9 cellular contexts compared by ENCODE assay signal in genomic region chrX:24396236-24396929, GRCh38. TPM values are rescaled to one million over a fixed set of nuclear protein-coding genes. Genes with fewer than 3 reads are reported as not detected.
DNase-seq lines count a peak whose midpoint lies in the region; TF ChIP-seq lines count a peak whose summit lies in the region.
"Had no signal": no experiment of that assay in that cellular context is flagged by ENCODE, and none has a peak within 500 bp of the region (broad histone marks: within the 10 kb centered on the region; RNA-seq: fewer than 3 reads in every experiment).

No MANE protein-coding gene starts in this region.

- in situ Hi-C loops in transverse colon (cut with MboI; ENCODE audit: low pct_ligation_motif_present in 1 of 4, low pct_unique_long_range_greater_than_20kb in 1 of 4, low sequenced_read_pairs in 3 of 4), result loop anchor here in 2 of 4 donors (10.0 kb wide), 1 partner anchor 108 kb away; no protein-coding TSS in a partner anchor

- TF ChIP-seq POLR2A in transverse colon (IDR thresholded peaks at IDR 0.05), result no peak

- TF ChIP-seq EP300 in transverse colon (IDR thresholded peaks at IDR 0.05; ENCODE audit: low read depth), result no peak

- H3K36me3 ChIP-seq in left ventricle myocardium inferior (no peaks in the 10 kb centered on the region), transverse colon (no peaks in the 10 kb centered on the region)

- 51% methylated on average over 5 of the region's 5 CpGs; no CpG with 5 or more reads in 1 of the 2 donors for WGBS in transverse colon (ENCODE audit: low coverage in 1 of 2), 2 donors

- TF ChIP-seq CTCF in left ventricle myocardium inferior (IDR thresholded peaks at IDR 0.05; ENCODE audit: borderline replicate concordance) (no peak), transverse colon (IDR thresholded peaks at IDR 0.05) (no peak), Calu3 (IDR thresholded peaks at IDR 0.05; ENCODE audit: unreplicated experiment) (no peak)

- H3K27ac ChIP-seq in left ventricle myocardium inferior (replicated peaks) (peak overlapping the region; percentile 40), transverse colon (peak overlapping the region; percentile 38 to 64 (median 49))

- H3K36me3 Mint-ChIP-seq in Calu3 (ENCODE audit: insufficient read depth, unreplicated experiment), result no peaks in the 10 kb centered on the region

- peak; percentile 6 to 37 for DNase-seq in NOMO-1 (lab: John Stamatoyannopoulos, UW; ENCODE audit: unreplicated experiment in 2 of 2)
- DNase-seq in NOMO-1 treated with dmso at 0.1 percent for 144 hours (lab: John Stamatoyannopoulos, UW; ENCODE audit: unreplicated experiment), result no peak
- DNase-seq in SW480 (ENCODE audit: low spot score), result peak; percentile 57
- no peak for DNase-seq in left ventricle myocardium inferior
- DNase-seq in transverse colon, result no peak
- no peak for DNase-seq in NCI-H128 (lab: John Stamatoyannopoulos, UW; ENCODE audit: unreplicated experiment)
- no peak for DNase-seq in Calu3
- DNase-seq in NCI-H82 (lab: John Stamatoyannopoulos, UW), result no peak
- DNase-seq: activated naive CD4-positive, alpha-beta T cell had no signal

- H3K9me3 ChIP-seq in left ventricle myocardium inferior (replicated peaks) (no peaks in the 10 kb centered on the region), transverse colon (no peaks in the 10 kb centered on the region)

- H3K27me3 ChIP-seq in left ventricle myocardium inferior (ENCODE audit: low read depth) (no peaks in the 10 kb centered on the region), transverse colon (no peaks in the 10 kb centered on the region)

- intact Hi-C loops in left ventricle myocardium inferior (cut with micrococcal nuclease) (loop anchor here (10.0 kb wide), 1 partner anchor 108 kb away; no protein-coding TSS in a partner anchor), transverse colon (cut with DNase I; ENCODE audit: low total_unique reads) (no loop called here), Calu3 (cut with micrococcal nuclease; ENCODE audit: unreplicated experiment) (loop anchor here (1.0 to 10.0 kb wide), 3 partner anchors 103 to 748 kb away; no protein-coding TSS in a partner anchor)

- CTCF ChIA-PET in Calu3 (lab: Charles Lee), result interaction anchor here (0.6 to 3.2 kb wide), 5 partner anchors 25 to 137 kb away, joined by 3 to 57 read pairs (median 4); no protein-coding TSS in a partner anchor

- H3K9me3 Mint-ChIP-seq in Calu3 (ENCODE audit: low read depth, unreplicated experiment), result no peaks in the 10 kb centered on the region

- H3K4me1 ChIP-seq in left ventricle myocardium inferior (peaks cover 7% of the 10 kb centered on the region), transverse colon (no peaks in the 10 kb centered on the region)

- BruUV-seq in Calu3 (replicated peaks; lab: Mats Ljungman, UMichigan), result no TSS peak

- H3K4me1 Mint-ChIP-seq in Calu3 (ENCODE audit: low read depth, unreplicated experiment), result no peaks in the 10 kb centered on the region

- no peak overlapping the region for H3K27ac Mint-ChIP-seq in Calu3 (ENCODE audit: unreplicated experiment)

- H3K4me3 Mint-ChIP-seq in Calu3 (ENCODE audit: low read depth, unreplicated experiment), result no peak overlapping the region

- H3K27me3 Mint-ChIP-seq in Calu3 (ENCODE audit: unreplicated experiment), result peaks cover 50% of the 10 kb centered on the region

- no peak overlapping the region for H3K4me3 ChIP-seq in left ventricle myocardium inferior
- H3K4me3 ChIP-seq in transverse colon, result no peak overlapping the region

RNA-seq across cellular contexts. Expression of gene SUPT20HL1, which starts 35.9 kb away (rescaled TPM):
- total RNA-seq in left ventricle myocardium inferior, result not detected
- under 1 TPM in 1 of 4 donors, not detected in 3; 0.14 TPM for total RNA-seq in transverse colon
- total RNA-seq in Calu3 (2022), result not detected in 2 replicates

Comparison
In these comparisons a context has a peak if more than half of its experiments do, and no peak if none do; other contexts are left out.
1. DNase-seq: peak in NOMO-1 (2 of 2) and SW480 (single experiment); none in NOMO-1 treated with dmso at 0.1 percent for 144 hours (single experiment), left ventricle myocardium inferior (single experiment), transverse colon (single experiment), NCI-H128 (single experiment), Calu3 (single experiment) and NCI-H82 (single experiment).